13 cellular contexts compared by ENCODE assay signal in genomic region chr2:121640380-121641326, GRCh38. TPM values are rescaled to one million over a fixed set of nuclear protein-coding genes. Genes with fewer than 3 reads are reported as not detected.
A peak's percentile ranks its signal among the peaks of the same experiment; 100 is the strongest.
DNase-seq lines count a peak whose midpoint lies in the region; ATAC-seq and TF ChIP-seq lines count a peak whose summit lies in the region.
"Had no signal": no experiment of that assay in that cellular context is flagged by ENCODE, and none has a peak within 500 bp of the region (broad histone marks: within the 10 kb centered on the region; RNA-seq: fewer than 3 reads in every experiment).

No MANE protein-coding gene starts in this region.

- peaks cover 32% of the 10 kb centered on the region for H3K36me3 Mint-ChIP-seq in MCF 10A (ENCODE audit: insufficient read depth, unreplicated experiment)
- peaks cover 21 to 34% of the 10 kb centered on the region in 2 donors for H3K36me3 Mint-ChIP-seq in stimulated activated naive B cell treated with anti-CD40 and anti-IgM and Interleukin-4, amounts not matched to agents 10 μg/mL and 1 μg/mL and 100 μg/mL, for 72 hours

- no TSS peak for BruUV-seq in MCF 10A (replicated peaks; lab: Mats Ljungman, UMichigan)

- no peaks in the 10 kb centered on the region for H3K27me3 Mint-ChIP-seq in MCF 10A (ENCODE audit: insufficient read depth, unreplicated experiment)
- no peaks in the 10 kb centered on the region for H3K27me3 Mint-ChIP-seq in stimulated activated naive B cell treated with anti-CD40 and anti-IgM and Interleukin-4, amounts not matched to agents 10 μg/mL and 1 μg/mL and 100 μg/mL, for 72 hours

- no peak for TF ChIP-seq CTCF in MCF 10A (IDR thresholded peaks at IDR 0.05; ENCODE audit: unreplicated experiment)
- no peak for TF ChIP-seq CTCF in breast epithelium (IDR thresholded peaks at IDR 0.05)
- TF ChIP-seq CTCF in gastrocnemius medialis (IDR thresholded peaks at IDR 0.05 in 4 of 5, conservative IDR thresholded peaks at IDR 0.05 in 1 of 5) = no peak

- DNase-seq in MCF 10A (ENCODE audit: unreplicated experiment) = no peak
- no peak for DNase-seq in breast epithelium (ENCODE audit: low spot score in 2 of 2)
- DNase-seq in RKO (ENCODE audit: low spot score) = peak; percentile 11
- DNase-seq in epidermal melanocyte (ENCODE audit: insufficient read length, low spot score) = peak; percentile 43
- no peak for DNase-seq in gastrocnemius medialis
- no peak for DNase-seq in stimulated activated naive B cell treated with anti-CD40 and anti-IgM and Interleukin-4, amounts not matched to agents 10 μg/mL and 1 μg/mL and 100 μg/mL, for 72 hours
- no peak for DNase-seq in middle frontal gyrus (ENCODE audit: extremely low spot score, low spot score)
- DNase-seq: EL; Kasumi-1; NCI-H1930; occipital lobe; stimulated activated CD4-positive, alpha-beta T cell treated with anti-CD3 and anti-CD28 coated beads, Interleukin-15, amount 100 ng/mL, for 24 hours had no signal

- peaks cover 15% of the 10 kb centered on the region for H3K9me3 Mint-ChIP-seq in MCF 10A (ENCODE audit: unreplicated experiment)
- H3K9me3 Mint-ChIP-seq in stimulated activated naive B cell treated with anti-CD40 and anti-IgM and Interleukin-4, amounts not matched to agents 10 μg/mL and 1 μg/mL and 100 μg/mL, for 72 hours = peaks cover 0 to 5% of the 10 kb centered on the region in 2 donors

- no peaks in the 10 kb centered on the region for H3K9me3 ChIP-seq in breast epithelium
- H3K9me3 ChIP-seq in gastrocnemius medialis = no peaks in the 10 kb centered on the region

- H3K36me3 ChIP-seq in breast epithelium = no peaks in the 10 kb centered on the region
- H3K36me3 ChIP-seq in gastrocnemius medialis = no peaks in the 10 kb centered on the region

- POLR2A ChIA-PET in MCF 10A (lab: Yijun Ruan, JAX) = interaction anchor here (0.8 to 2.7 kb wide), 5 partner anchors 9 to 276 kb away, joined by 3 to 24 read pairs (median 5); partner anchors contain the start of genes CLASP1 and RNU4ATAC

- H3K27me3 ChIP-seq in breast epithelium (no peaks in the 10 kb centered on the region), gastrocnemius medialis (no peaks in the 10 kb centered on the region)

- H3K27ac ChIP-seq in breast epithelium (no peak overlapping the region), gastrocnemius medialis (peak overlapping the region; percentile 95 to 100 (median 98))

- H3K4me3 ChIP-seq in breast epithelium (no peak overlapping the region), gastrocnemius medialis (no peak overlapping the region)

- CTCF ChIA-PET in MCF 10A (lab: Yijun Ruan, JAX) = interaction anchor here (0.9 kb wide), 1 partner anchor 44 kb away, joined by 3 read pairs; no protein-coding TSS in a partner anchor

- H3K4me3 Mint-ChIP-seq in MCF 10A (ENCODE audit: unreplicated experiment) = no peak overlapping the region
- H3K4me3 Mint-ChIP-seq in stimulated activated naive B cell treated with anti-CD40 and anti-IgM and Interleukin-4, amounts not matched to agents 10 μg/mL and 1 μg/mL and 100 μg/mL, for 72 hours = no peak overlapping the region

- peak overlapping the region; percentile 66 for H3K27ac Mint-ChIP-seq in MCF 10A (ENCODE audit: low read depth, unreplicated experiment)
- no peak overlapping the region for H3K27ac Mint-ChIP-seq in stimulated activated naive B cell treated with anti-CD40 and anti-IgM and Interleukin-4, amounts not matched to agents 10 μg/mL and 1 μg/mL and 100 μg/mL, for 72 hours

- intact Hi-C loops in MCF 10A (cut with micrococcal nuclease) (no loop called here), breast epithelium (cut with DNase I; ENCODE audit: low total_unique reads) (no loop called here), gastrocnemius medialis (cut with DNase I; ENCODE audit: low total_unique reads) (no loop called here)

- H3K4me1 Mint-ChIP-seq in MCF 10A (ENCODE audit: insufficient read depth, unreplicated experiment) = peaks cover 22% of the 10 kb centered on the region
- peaks cover 17 to 24% of the 10 kb centered on the region in 2 donors for H3K4me1 Mint-ChIP-seq in stimulated activated naive B cell treated with anti-CD40 and anti-IgM and Interleukin-4, amounts not matched to agents 10 μg/mL and 1 μg/mL and 100 μg/mL, for 72 hours

- H3K4me1 ChIP-seq in breast epithelium (no peaks in the 10 kb centered on the region), gastrocnemius medialis (peaks cover 31 to 38% of the 10 kb centered on the region in 2 donors)

- ATAC-seq in gastrocnemius medialis = peak; percentile 61
- ATAC-seq in stimulated activated naive B cell treated with anti-CD40 and anti-IgM and Interleukin-4, amounts not matched to agents 10 μg/mL and 1 μg/mL and 100 μg/mL, for 72 hours (replicated peaks) = no peak
- ATAC-seq in HG02852 (IDR thresholded peaks at IDR 0.05; ENCODE audit: unreplicated experiment) = no peak

- in situ Hi-C loops in gastrocnemius medialis (cut with MboI; ENCODE audit: low sequenced_read_pairs in 4 of 4) = loop anchor here in 3 of 4 donors (10.0 to 25.0 kb wide), 4 partner anchors 46 to 116 kb away; partner anchors contain the start of genes NIFK (in 1 of the 3) and RNU4ATAC (in 1 of the 3)

- no peak for TF ChIP-seq POLR2A in breast epithelium (IDR thresholded peaks at IDR 0.05)
- no peak for TF ChIP-seq POLR2A in gastrocnemius medialis (IDR thresholded peaks at IDR 0.05)

RNA-seq across cellular contexts. Expression of gene CLASP1, which starts 8.6 kb away (rescaled TPM):
- total RNA-seq in MCF 10A (2022) (76.5 and 81.9 TPM in 2 replicates), breast epithelium (100 to 1,000 TPM in 1 of 3 donors, 10 to 100 TPM in 2; 80.3 to 106 (median 98.7) TPM), gastrocnemius medialis (10 to 100 TPM; 50.1 to 73.9 (median 61.4) TPM)

Comparison
In these comparisons a context has a peak if more than half of its experiments do, and no peak if none do; other contexts are left out.
1. DNase-seq: peak in RKO (single experiment) and epidermal melanocyte (single experiment); none in MCF 10A (single experiment), breast epithelium (0 of 2), gastrocnemius medialis (0 of 2), stimulated activated naive B cell treated with anti-CD40 and anti-IgM and Interleukin-4, amounts not matched to agents 10 μg/mL and 1 μg/mL and 100 μg/mL, for 72 hours (single experiment) and middle frontal gyrus (single experiment).
2. H3K27ac ChIP-seq: peak in gastrocnemius medialis (4 of 4); none in breast epithelium (0 of 2).
3. ATAC-seq: peak in gastrocnemius medialis (2 of 2); none in stimulated activated naive B cell treated with anti-CD40 and anti-IgM and Interleukin-4, amounts not matched to agents 10 μg/mL and 1 μg/mL and 100 μg/mL, for 72 hours (0 of 2) and HG02852 (single experiment).